19 cellular contexts compared by ENCODE assay signal in the genomic region with DNA sequence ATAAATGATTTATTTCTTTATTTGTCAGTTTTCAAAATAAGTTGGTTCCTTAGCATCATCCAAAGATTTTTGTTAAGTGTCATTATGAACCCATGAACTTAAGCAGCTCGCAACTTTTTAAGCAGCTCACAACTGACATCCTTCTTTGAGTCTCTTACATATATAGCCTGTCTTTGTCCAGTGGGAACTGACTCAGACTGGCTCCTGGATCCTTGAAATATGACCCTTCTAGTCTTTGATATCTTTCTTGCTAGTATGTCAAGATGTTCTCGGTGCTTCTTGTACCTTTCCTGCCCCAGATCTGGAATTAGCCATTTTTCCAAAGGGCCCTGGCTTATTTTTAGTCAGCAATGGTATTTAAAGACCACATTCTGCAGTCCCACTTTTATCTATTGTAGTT. TPM values are rescaled to one million over a fixed set of nuclear protein-coding genes. Genes with fewer than 3 reads are reported as not detected.
A peak's percentile ranks its signal among the peaks of the same experiment; 100 is the strongest.
DNase-seq lines count a peak whose midpoint lies in the region; ATAC-seq, FAIRE-seq and TF ChIP-seq lines count a peak whose summit lies in the region.
"Had no signal": no experiment of that assay in that cellular context is flagged by ENCODE, and none has a peak within 500 bp of the region (broad histone marks: within the 10 kb centered on the region; RNA-seq: fewer than 3 reads in every experiment).

No MANE protein-coding gene starts in this region.

- no peaks in the 10 kb centered on the region for H3K9me3 ChIP-seq in K562 (replicated peaks; ENCODE audit: control insufficient read depth, insufficient read depth, low read depth, low read length)
- H3K9me3 ChIP-seq: BE2C, Peyer's patch had no signal

- in situ Hi-C loops in SK-MEL-5 (cut with HindIII; ENCODE audit: low pct_unique_long_range_greater_than_20kb, low sequenced_read_pairs) (no loop called here), K562 (cut with MboI) (no loop called here)

- no peaks in the 10 kb centered on the region for H3K27me3 ChIP-seq in K562 (ENCODE audit: control insufficient read depth in 2 of 2, insufficient read depth in 2 of 2, low read length in 2 of 2)
- H3K27me3 ChIP-seq: BE2C, Peyer's patch had no signal

- BruUV-seq in K562 (replicated peaks; lab: Mats Ljungman, UMichigan): no TSS peak

- no peak for TF ChIP-seq EP300 in K562 (IDR thresholded peaks at IDR 0.05; ENCODE audit: low read length)

- FAIRE-seq in K562 (lab: Jason Lieb, UNC): peak; percentile 42
- FAIRE-seq: H1 had no signal

- no peak overlapping the region; the same call in 1 of the 2 replicates for H2AFZ ChIP-seq in K562 (ENCODE audit: low read depth, low read length)

- CTCF ChIA-PET in K562 (lab: Yijun Ruan, JAX; ENCODE audit: low intra/inter-chr PET ratio): no interaction called here

- no peaks in the 10 kb centered on the region for H3K36me3 ChIP-seq in K562 (ENCODE audit: control insufficient read depth, insufficient read depth, low read length)
- H3K36me3 ChIP-seq: BE2C, Peyer's patch had no signal

- TF ChIP-seq RAD21 in K562 (CRISPR knock-in tag; conservative IDR thresholded peaks at IDR 0.05 in 1 of 2, IDR thresholded peaks at IDR 0.05 in 1 of 2): no peak

- TF ChIP-seq POLR2A in K562 (conservative IDR thresholded peaks at IDR 0.05): no peak

- POLR2A ChIA-PET in K562 (lab: Yijun Ruan, JAX): interaction anchor here (0.7 to 1.6 kb wide), 3 partner anchors 11 to 40 kb away, joined by 3 to 5 read pairs (median 4); no protein-coding TSS in a partner anchor

- no peaks in the 10 kb centered on the region for H4K20me1 ChIP-seq in K562 (replicated peaks; ENCODE audit: control insufficient read depth, insufficient read depth, low read length)

- peaks cover 1 to 18% of the 10 kb centered on the region in 2 experiments; a peak in 3 of 5 replicates for H3K4me1 ChIP-seq in K562 (replicated peaks in 1 of 2; ENCODE audit: control insufficient read depth in 2 of 2, insufficient read depth in 2 of 2, low read length in 2 of 2)
- H3K4me1 ChIP-seq: BE2C had no signal

- H3K4me2 ChIP-seq in K562 (ENCODE audit: insufficient read depth, low read length): no peak overlapping the region

- peak; percentile 53 for DNase-seq in HT1080 (ENCODE audit: low read depth)
- DNase-seq in SK-MEL-5 (ENCODE audit: low read depth, low spot score): peak; percentile 22
- DNase-seq in K562 (ENCODE audit: extremely low read depth in 1 of 4, low spot score in 3 of 4): no peak
- DNase-seq in myocyte (ENCODE audit: low read depth): peak; percentile 32
- DNase-seq in stimulated activated CD4-positive, alpha-beta T cell treated with anti-CD3 and anti-CD28 coated beads, Interleukin-2, amount 100 ng/mL, for 24 hours: no peak
- DNase-seq in foreskin melanocyte: no peak
- DNase-seq in NCI-H2196 (lab: John Stamatoyannopoulos, UW; ENCODE audit: unreplicated experiment): no peak
- DNase-seq in activated CD4-positive, alpha-beta T cell treated with anti-CD3 and anti-CD28 coated beads, Interleukin-2, amount 50 U/mL, for 1 hour: no peak
- DNase-seq: BE2C, Kasumi-1, NCI-H1048, NCI-H1417 treated with DMSO at 0.1 percent for 48 hours, NCI-H187, NCI-H2107, NCI-H226, NCI-H510A treated with DMSO at 0.1 percent for 48 hours, NCI-H748 treated with DMSO at 0.1 percent for 48 hours, Peyer's patch had no signal

- WGBS in K562 (ENCODE audit: insufficient coverage, low coverage, missing lambda C conversion rate): 29% methylated on average over 2 of the region's 2 CpGs

- TF ChIP-seq CTCF in K562 (IDR thresholded peaks at IDR 0.05 in 2 of 3, conservative IDR thresholded peaks at IDR 0.05 in 1 of 3; ENCODE audit: insufficient read depth in 2 of 3, low read depth in 1 of 3, low read length in 3 of 3): no peak

- ATAC-seq in K562: no peak

- no peak overlapping the region for H3K27ac ChIP-seq in K562 (ENCODE audit: extremely low read depth, low read depth, low read length)
- H3K27ac ChIP-seq: Peyer's patch had no signal

- no peaks in the 10 kb centered on the region for H3K9me1 ChIP-seq in K562 (ENCODE audit: control insufficient read depth, insufficient read depth, low read length)

- no peak overlapping the region for H3K9ac ChIP-seq in K562 (ENCODE audit: insufficient read depth in 1 of 2, low read depth in 2 of 2, low read length in 2 of 2)

- intact Hi-C loops in K562 (cut with micrococcal nuclease): no loop called here

- no peaks in the 10 kb centered on the region for H3K79me2 ChIP-seq in K562 (ENCODE audit: control insufficient read depth, insufficient read depth, low read length)

- no peak overlapping the region for H3K4me3 ChIP-seq in K562
- H3K4me3 ChIP-seq: Peyer's patch had no signal

TF ChIP-seq in K562, 482 proteins besides CTCF, POLR2A, EP300 and RAD21 (continues in another document):
- TF ChIP-seq, protein P1, sequence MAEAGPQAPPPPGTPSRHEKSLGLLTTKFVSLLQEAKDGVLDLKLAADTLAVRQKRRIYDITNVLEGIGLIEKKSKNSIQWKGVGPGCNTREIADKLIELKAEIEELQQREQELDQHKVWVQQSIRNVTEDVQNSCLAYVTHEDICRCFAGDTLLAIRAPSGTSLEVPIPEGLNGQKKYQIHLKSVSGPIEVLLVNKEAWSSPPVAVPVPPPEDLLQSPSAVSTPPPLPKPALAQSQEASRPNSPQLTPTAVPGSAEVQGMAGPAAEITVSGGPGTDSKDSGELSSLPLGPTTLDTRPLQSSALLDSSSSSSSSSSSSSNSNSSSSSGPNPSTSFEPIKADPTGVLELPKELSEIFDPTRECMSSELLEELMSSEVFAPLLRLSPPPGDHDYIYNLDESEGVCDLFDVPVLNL (CRISPR knock-in tag; IDR thresholded peaks at IDR 0.05; ENCODE audit: low read depth): no peak
- TF ChIP-seq SIX5 (IDR thresholded peaks at IDR 0.05; ENCODE audit: borderline replicate concordance in 1 of 2, insufficient read depth in 1 of 2, low read depth in 1 of 2, low read length in 2 of 2) (no peak), ESRRB (CRISPR knock-in tag; IDR thresholded peaks at IDR 0.05; ENCODE audit: borderline replicate concordance) (no peak)

RNA-seq across cellular contexts. Expression of a gene that starts 53.9 kb away (rescaled TPM):
- total RNA-seq in HT1080 (2014; rRNA removed; shearing (Covaris generic)): 3.2 and 4.3 TPM in 2 replicates
- polyA plus RNA-seq in HT1080 (2015; cell fraction: cytosol; rRNA removed): 2.5 and 3.1 TPM in 2 replicates
- polyA plus RNA-seq in HT1080 (2015; cell fraction: nucleus; rRNA removed): 3.9 and 5.2 TPM in 2 replicates
- total RNA-seq in SK-MEL-5 (2014; rRNA removed; shearing (Covaris generic)): 17.1 and 17.5 TPM in 2 replicates
- 5.1 and 7.4 TPM in 2 replicates for polyA plus RNA-seq in SK-MEL-5 (2015; cell fraction: cytosol; rRNA removed)
- 6.0 and 7.0 TPM in 2 replicates for polyA plus RNA-seq in SK-MEL-5 (2015; cell fraction: nucleus; rRNA removed)
- 12.6 and 16.5 TPM in 2 replicates for total RNA-seq in K562 (2011; cell fraction: chromatin; rRNA removed; ENCODE audit: low replicate concordance)
- 6.3 and 6.4 TPM in 2 replicates for total RNA-seq in K562 (2011; cell fraction: nucleolus; rRNA removed)
- 7.4 and 9.8 TPM in 2 replicates for total RNA-seq in K562 (2011; cell fraction: nucleoplasm; rRNA removed)
- total RNA-seq in K562 (2014; rRNA removed) (1.4 and 2.1 TPM in 2 replicates), K562 (2014; rRNA removed; fragmentation: Illumina TruSeq; extraction: Trizol) (0.80 and 1.3 TPM in 2 replicates), K562 (2015; rRNA removed; fragmentation: Illumina TruSeq; extraction: Trizol) (0.80 and 0.90 TPM in 2 replicates), K562 (2021) (1.2 and 1.6 TPM in 2 replicates), myocyte (15.8 and 15.9 TPM in 2 replicates)
- polyA plus RNA-seq in K562 (2011; rRNA removed) (0.57 and 1.5 TPM in 2 replicates), K562 (2014; fragmentation: Illumina TruSeq; extraction: Trizol) (0.64 and 0.73 TPM in 2 replicates), K562 (2014; fragmentation: Nextera tagmentation; extraction: Ambion mirVana) (1 to 10 TPM in 1 of 2 experiments, under 1 TPM in 1; 0.62 to 1.3 TPM), K562 (2014; rRNA removed) (0.48 and 0.58 TPM in 2 replicates)
- polyA plus RNA-seq in K562 (2011; cell fraction: cytosol; rRNA removed): 0.43 and 1.3 TPM in 2 replicates
- 1.2 and 3.5 TPM in 2 replicates for polyA plus RNA-seq in K562 (2011; cell fraction: nucleus; rRNA removed)
- polyA plus RNA-seq in K562 (2012): 0.61 and 0.71 TPM in 2 replicates
- polyA minus RNA-seq in K562 (2011; rRNA and poly(A)+ RNA removed): 4.2 and 11.6 TPM in 2 replicates
- polyA minus RNA-seq in K562 (2011; cell fraction: cytosol; rRNA and poly(A)+ RNA removed): 2.6 and 3.0 TPM in 2 replicates
- polyA minus RNA-seq in K562 (2011; cell fraction: nucleus; rRNA and poly(A)+ RNA removed): 7.7 and 12.4 TPM in 2 replicates
- 11.0 TPM for polyA plus RNA-seq in myocyte (2012)

Comparison
In these comparisons a context has a peak if more than half of its experiments do, and no peak if none do; other contexts are left out.
1. DNase-seq: peak in HT1080 (single experiment), SK-MEL-5 (single experiment) and myocyte (single experiment); none in K562 (0 of 4), stimulated activated CD4-positive, alpha-beta T cell treated with anti-CD3 and anti-CD28 coated beads, Interleukin-2, amount 100 ng/mL, for 24 hours (0 of 2), foreskin melanocyte (single experiment), NCI-H2196 (single experiment) and activated CD4-positive, alpha-beta T cell treated with anti-CD3 and anti-CD28 coated beads, Interleukin-2, amount 50 U/mL, for 1 hour (single experiment).